In genomic region chr4:109614015-109614414, GRCh38 we compare ENCODE assay signal across 23 cellular contexts.
"Had no signal": no experiment of that assay in that cellular context is flagged by ENCODE, and none has a peak within 500 bp of the region (broad histone marks: within the 10 kb centered on the region; RNA-seq: fewer than 3 reads in every experiment).

No MANE protein-coding gene starts in this region.

- H3K27ac ChIP-seq: epithelial cell of prostate, esophagus squamous epithelium, gastroesophageal sphincter, left lung, parathyroid adenoma, psoas muscle, sigmoid colon, skin epidermis, stomach, thoracic aorta, transverse colon had no signal

- H3K36me3 ChIP-seq: esophagus squamous epithelium, gastroesophageal sphincter, left lung, sigmoid colon, stomach, thoracic aorta, transverse colon had no signal

- H3K9me3 ChIP-seq: esophagus squamous epithelium, gastroesophageal sphincter, left lung, sigmoid colon, stomach, thoracic aorta, transverse colon had no signal

- H3K9ac ChIP-seq: parathyroid adenoma had no signal

- H3K4me1 ChIP-seq: gastroesophageal sphincter, left lung, parathyroid adenoma, psoas muscle, sigmoid colon, stomach had no signal

- H3K4me3 ChIP-seq: esophagus squamous epithelium, gastroesophageal sphincter, left lung, lung, psoas muscle, sigmoid colon, skin epidermis, stomach, thoracic aorta, transverse colon had no signal

- H3K79me2 ChIP-seq: parathyroid adenoma had no signal

- H2AFZ ChIP-seq: parathyroid adenoma had no signal

- H3K27me3 ChIP-seq: esophagus squamous epithelium, gastroesophageal sphincter, left lung, sigmoid colon, stomach, transverse colon had no signal

- ATAC-seq: gastroesophageal sphincter, left lung, psoas muscle had no signal

- DNase-seq: effector memory CD4-positive, alpha-beta T cell; esophagus squamous epithelium; foreskin fibroblast; glutamatergic neuron; islet precursor cell; left lung; mesendoderm; naive B cell; nephron progenitor cell; psoas muscle; retina; sigmoid colon; stimulated activated CD4-positive, alpha-beta T cell treated with anti-CD3 and anti-CD28 coated beads, Interleukin-12 subunit alpha, Interleukin-12 subunit beta, amount 100 ng/mL, for 4 hours; stimulated activated naive CD4-positive, alpha-beta T cell; stomach; substantia nigra; transverse colon had no signal
